In genomic region chr13:48334534-48335127, GRCh38 we compare ENCODE assay signal across 8 cellular contexts. TPM values are rescaled to one million over a fixed set of nuclear protein-coding genes. Genes with fewer than 3 reads are reported as not detected.
DNase-seq lines count a peak whose midpoint lies in the region; ATAC-seq, FAIRE-seq and TF ChIP-seq lines count a peak whose summit lies in the region.

No MANE protein-coding gene starts in this region.

- no peak for TF ChIP-seq POLR2A in GM12891 (IDR thresholded peaks at IDR 0.05; ENCODE audit: low read depth, low read length)

- H3K4me3 Mint-ChIP-seq in neural crest cell, result no peak overlapping the region

- no peak for ATAC-seq in GM21717 (IDR thresholded peaks at IDR 0.05; ENCODE audit: unreplicated experiment)
- no peak for ATAC-seq in HG03175 (IDR thresholded peaks at IDR 0.05; ENCODE audit: unreplicated experiment)

- H3K27ac Mint-ChIP-seq in neural crest cell (ENCODE audit: unreplicated experiment), result no peak overlapping the region

- H3K9me3 Mint-ChIP-seq in neural crest cell, result peaks cover 15% of the 10 kb centered on the region

- intact Hi-C loops in posterior cingulate gyrus (cut with DNase I), result loop anchor here (1.0 to 2.0 kb wide), 2 partner anchors 246 to 434 kb away; no protein-coding TSS in a partner anchor

- peak; percentile 17 for DNase-seq in AG08395 (ENCODE audit: low spot score)
- DNase-seq in GM12891 (ENCODE audit: insufficient read length, low spot score), result no peak
- no peak for DNase-seq in RCC 7860 (ENCODE audit: low spot score)
- DNase-seq in epidermal melanocyte (ENCODE audit: insufficient read length, low spot score), result peak; percentile 17
- DNase-seq in neural crest cell (ENCODE audit: low read depth, low spot score), result no peak
- no peak for DNase-seq in posterior cingulate gyrus

- no peaks in the 10 kb centered on the region for H3K27me3 Mint-ChIP-seq in neural crest cell (ENCODE audit: low read depth)

- H3K4me1 Mint-ChIP-seq in neural crest cell, result no peaks in the 10 kb centered on the region

- H3K36me3 Mint-ChIP-seq in neural crest cell (ENCODE audit: low read depth), result peaks cover 55% of the 10 kb centered on the region

- TF ChIP-seq CTCF in neural crest cell (conservative IDR thresholded peaks at IDR 0.05), result peak; percentile 68

- FAIRE-seq in GM12891 (lab: Jason Lieb, UNC), result peak; percentile 68
- FAIRE-seq in RCC 7860 (lab: Jason Lieb, UNC), result peak; percentile 22

TF ChIP-seq in GM12891, 5 proteins besides CTCF, POLR2A, EP300 and RAD21:
- no peak for TF ChIP-seq POLR2AphosphoS5 (IDR thresholded peaks at IDR 0.05; ENCODE audit: low read depth, low read length)
- TF ChIP-seq PAX5 (IDR thresholded peaks at IDR 0.05; ENCODE audit: insufficient read depth, low read length, severe bottlenecking), result no peak
- no peak for TF ChIP-seq POU2F2 (IDR thresholded peaks at IDR 0.05; ENCODE audit: low read depth, low read length)
- TF ChIP-seq SPI1 (IDR thresholded peaks at IDR 0.05; ENCODE audit: low read depth, low read length), result no peak
- no peak for TF ChIP-seq TAF1 (IDR thresholded peaks at IDR 0.05; ENCODE audit: low read depth, low read length)

RNA-seq across cellular contexts. Expression of gene RB1, which starts 31.1 kb away (rescaled TPM):
- 10.3 TPM for polyA plus RNA-seq in GM12891 (2012; ENCODE audit: low read depth, missing spikeins)
- 45.9 and 48.0 TPM in 2 replicates for total RNA-seq in neural crest cell

Comparison
In these comparisons a context has a peak if more than half of its experiments do, and no peak if none do; other contexts are left out.
1. DNase-seq: peak in AG08395 (single experiment) and epidermal melanocyte (single experiment); none in GM12891 (single experiment), RCC 7860 (single experiment), neural crest cell (single experiment) and posterior cingulate gyrus (0 of 10).